Comparison of ENCODE assay signal across 13 cellular contexts in the genomic region with DNA sequence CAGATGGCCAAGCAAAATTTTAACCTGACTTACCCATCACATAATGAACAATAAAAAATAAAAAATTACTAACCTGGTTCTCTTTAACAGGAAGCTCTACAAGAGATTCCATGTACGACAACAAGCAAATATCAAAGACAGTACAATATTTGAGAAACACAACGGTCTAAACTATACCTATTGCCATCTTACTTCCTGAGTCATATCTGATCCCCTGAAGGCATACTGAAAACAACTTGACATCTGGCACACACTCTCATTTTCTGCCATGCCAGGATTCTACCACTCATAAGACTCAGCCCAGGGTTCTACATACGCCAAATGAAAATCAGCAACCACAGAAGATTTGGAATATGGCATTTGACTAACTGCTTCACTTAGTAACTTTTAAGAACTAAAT. TPM values are rescaled to one million over a fixed set of nuclear protein-coding genes. Genes with fewer than 3 reads are reported as not detected.
DNase-seq lines count a peak whose midpoint lies in the region; ATAC-seq and TF ChIP-seq lines count a peak whose summit lies in the region.
"Had no signal": no experiment of that assay in that cellular context is flagged by ENCODE, and none has a peak within 500 bp of the region (broad histone marks: within the 10 kb centered on the region; RNA-seq: fewer than 3 reads in every experiment).

No MANE protein-coding gene starts in this region.

- intact Hi-C loops in activated CD4-positive, alpha-beta T cell treated with anti-CD3 and anti-CD28 coated beads, Interleukin-2, amount 10 ng/mL, durations not matched to agents 24 days and 14 days (cut with micrococcal nuclease) = loop anchor here (2.0 kb wide), 1 partner anchor 21 kb away; no protein-coding TSS in a partner anchor

- H3K4me1 Mint-ChIP-seq in activated CD4-positive, alpha-beta T cell treated with anti-CD3 and anti-CD28 coated beads, Interleukin-2, amount 10 ng/mL, durations not matched to agents 24 days and 14 days = peaks cover 38% of the 10 kb centered on the region
- peaks cover 26% of the 10 kb centered on the region for H3K4me1 Mint-ChIP-seq in activated T-helper 17 cell treated with anti-CD3 and anti-CD28 coated beads, Interleukin-2, amount 50 U/mL, for 72 hours
- peaks cover 5% of the 10 kb centered on the region for H3K4me1 Mint-ChIP-seq in nephron

- no peak for TF ChIP-seq CTCF in nephron (IDR thresholded peaks at IDR 0.05; ENCODE audit: unreplicated experiment in 3 of 3)

- peaks cover 24% of the 10 kb centered on the region for H3K36me3 Mint-ChIP-seq in activated CD4-positive, alpha-beta T cell treated with anti-CD3 and anti-CD28 coated beads, Interleukin-2, amount 10 ng/mL, durations not matched to agents 24 days and 14 days (ENCODE audit: low read depth)
- H3K36me3 Mint-ChIP-seq in activated T-helper 17 cell treated with anti-CD3 and anti-CD28 coated beads, Interleukin-2, amount 50 U/mL, for 72 hours (ENCODE audit: low read depth) = peaks cover 5% of the 10 kb centered on the region
- H3K36me3 Mint-ChIP-seq in nephron (ENCODE audit: low read depth) = peaks cover 21% of the 10 kb centered on the region

- H3K27me3 Mint-ChIP-seq in activated CD4-positive, alpha-beta T cell treated with anti-CD3 and anti-CD28 coated beads, Interleukin-2, amount 10 ng/mL, durations not matched to agents 24 days and 14 days = no peaks in the 10 kb centered on the region
- no peaks in the 10 kb centered on the region for H3K27me3 Mint-ChIP-seq in activated T-helper 17 cell treated with anti-CD3 and anti-CD28 coated beads, Interleukin-2, amount 50 U/mL, for 72 hours
- no peaks in the 10 kb centered on the region for H3K27me3 Mint-ChIP-seq in nephron (ENCODE audit: low read depth)

- H3K9me3 Mint-ChIP-seq in activated CD4-positive, alpha-beta T cell treated with anti-CD3 and anti-CD28 coated beads, Interleukin-2, amount 10 ng/mL, durations not matched to agents 24 days and 14 days = no peaks in the 10 kb centered on the region
- H3K9me3 Mint-ChIP-seq in activated T-helper 17 cell treated with anti-CD3 and anti-CD28 coated beads, Interleukin-2, amount 50 U/mL, for 72 hours = no peaks in the 10 kb centered on the region
- H3K9me3 Mint-ChIP-seq in nephron = no peaks in the 10 kb centered on the region

- DNase-seq in activated CD4-positive, alpha-beta T cell treated with anti-CD3 and anti-CD28 coated beads, Interleukin-2, amount 10 ng/mL, durations not matched to agents 24 days and 14 days = no peak
- no peak for DNase-seq in activated CD4-positive, alpha-beta T cell treated with anti-CD3 and anti-CD28 coated beads, Interleukin-2, amount 50 U/mL, for 48 hours
- DNase-seq in M059J (ENCODE audit: low read depth) (peak; percentile 84), hypothalamus (lab: John Stamatoyannopoulos, UW) (no peak), NCI-H1092 treated with DMSO at 0.1 percent for 48 hours (lab: John Stamatoyannopoulos, UW) (no peak), SW 1271 (lab: John Stamatoyannopoulos, UW) (no peak)
- DNase-seq: activated CD8-positive, alpha-beta memory T cell treated with anti-CD3 and anti-CD28 coated beads for 24 hours; amniotic stem cell; cortex of kidney; NCI-H526 treated with DMSO at 0.1 percent for 48 hours had no signal

- H3K4me3 Mint-ChIP-seq in activated CD4-positive, alpha-beta T cell treated with anti-CD3 and anti-CD28 coated beads, Interleukin-2, amount 10 ng/mL, durations not matched to agents 24 days and 14 days = peak overlapping the region; percentile 59
- H3K4me3 Mint-ChIP-seq in activated T-helper 17 cell treated with anti-CD3 and anti-CD28 coated beads, Interleukin-2, amount 50 U/mL, for 72 hours = peak overlapping the region; percentile 74
- H3K4me3 Mint-ChIP-seq in nephron = no peak overlapping the region

- ATAC-seq in activated T-helper 17 cell treated with anti-CD3 and anti-CD28 coated beads, Interleukin-2, amount 50 U/mL, for 72 hours (replicated peaks) = peak; percentile 75
- ATAC-seq: A549 had no signal

- peak overlapping the region; percentile 73 for H3K27ac Mint-ChIP-seq in activated CD4-positive, alpha-beta T cell treated with anti-CD3 and anti-CD28 coated beads, Interleukin-2, amount 10 ng/mL, durations not matched to agents 24 days and 14 days
- H3K27ac Mint-ChIP-seq in activated T-helper 17 cell treated with anti-CD3 and anti-CD28 coated beads, Interleukin-2, amount 50 U/mL, for 72 hours = peak overlapping the region; percentile 86
- peak overlapping the region; percentile 13 to 59 (median 49) for H3K27ac Mint-ChIP-seq in nephron

RNA-seq across cellular contexts. Expression of a gene that starts 13.8 kb away (rescaled TPM):
- total RNA-seq in activated CD4-positive, alpha-beta T cell treated with anti-CD3 and anti-CD28 coated beads, Interleukin-2, amount 10 ng/mL, durations not matched to agents 24 days and 14 days = 59.9 and 60.7 TPM in 2 replicates
- total RNA-seq in M059J (2014; rRNA removed; shearing (Covaris generic)) = 62.5 and 71.1 TPM in 2 replicates
- 10 to 100 TPM; 18.9 to 68.5 TPM for total RNA-seq in activated T-helper 17 cell treated with anti-CD3 and anti-CD28 coated beads, Interleukin-2, amount 50 U/mL, for 72 hours

Comparison
In these comparisons a context has a peak if more than half of its experiments do, and no peak if none do; other contexts are left out.
1. H3K4me3 Mint-ChIP-seq: peak in activated CD4-positive, alpha-beta T cell treated with anti-CD3 and anti-CD28 coated beads, Interleukin-2, amount 10 ng/mL, durations not matched to agents 24 days and 14 days (single experiment) and activated T-helper 17 cell treated with anti-CD3 and anti-CD28 coated beads, Interleukin-2, amount 50 U/mL, for 72 hours (single experiment); none in nephron (0 of 3).
2. Peak in every context shown above with its lines, with median percentiles within 50 percentile points of each other: H3K27ac Mint-ChIP-seq.